Comparison of ENCODE assay signal across 15 cellular contexts in genomic region chr16:88444826-88445582, GRCh38.
"Had no signal": no experiment of that assay in that cellular context is flagged by ENCODE, and none has a peak within 500 bp of the region (broad histone marks: within the 10 kb centered on the region; RNA-seq: fewer than 3 reads in every experiment).

No MANE protein-coding gene starts in this region.

- H3K27ac ChIP-seq: thyroid gland had no signal

- H3K4me3 ChIP-seq: thyroid gland had no signal

- FAIRE-seq: frontal cortex had no signal

- H3K27me3 ChIP-seq: thyroid gland had no signal

- DNase-seq: activated CD4-positive, alpha-beta T cell treated with anti-CD3 and anti-CD28 coated beads, Interleukin-2, amount 10 ng/mL, durations not matched to agents 7 days and 5 days; activated CD8-positive, alpha-beta memory T cell treated with anti-CD3 and anti-CD28 coated beads, Interleukin-2, amount 50 U/mL, for 48 hours; activated gamma-delta T cell; activated T-cell treated with anti-CD3 and anti-CD28 coated beads, Interleukin-2, amount 50 U/mL, for 72 hours; central memory CD4-positive, alpha-beta T cell; cortex of kidney; effector CD4-positive, alpha-beta T cell; head of caudate nucleus; immature natural killer cell; mesendoderm; natural killer cell; stimulated activated naive B cell treated with anti-CD40 and anti-IgM and Interleukin-4, amounts not matched to agents 10 μg/mL and 1 μg/mL and 100 μg/mL, for 72 hours had no signal

- H3K9me3 ChIP-seq: thyroid gland had no signal

- H3K36me3 ChIP-seq: thyroid gland had no signal

- ATAC-seq: activated naive CD4-positive, alpha-beta T cell treated with anti-CD3 and anti-CD28 coated beads, Interleukin-2, amount 50 U/mL, for 72 hours; activated T-cell treated with anti-CD3 and anti-CD28 coated beads, Interleukin-2, amount 50 U/mL, for 72 hours; natural killer cell; stimulated activated naive B cell treated with anti-CD40 and anti-IgM and Interleukin-4, amounts not matched to agents 10 μg/mL and 1 μg/mL and 100 μg/mL, for 72 hours had no signal
